In genomic region chr2:149733936-149734685, GRCh38 we compare ENCODE assay signal across 14 cellular contexts.
A peak's percentile ranks its signal among the peaks of the same experiment; 100 is the strongest.
DNase-seq lines count a peak whose midpoint lies in the region; ATAC-seq, FAIRE-seq and TF ChIP-seq lines count a peak whose summit lies in the region.
"Had no signal": no experiment of that assay in that cellular context is flagged by ENCODE, and none has a peak within 500 bp of the region (broad histone marks: within the 10 kb centered on the region; RNA-seq: fewer than 3 reads in every experiment).

No MANE protein-coding gene starts in this region.

- ATAC-seq in Right ventricle myocardium superior (ENCODE audit: poor library complexity) (no peak), aorta (ENCODE audit: low FRiP score) (no peak), GM21737 (IDR thresholded peaks at IDR 0.05; ENCODE audit: unreplicated experiment) (no peak), GM21381 (IDR thresholded peaks at IDR 0.05; ENCODE audit: unreplicated experiment) (no peak)
- ATAC-seq: natural killer cell had no signal

- H3K4me1 ChIP-seq in cardiac muscle cell (ENCODE audit: low read depth) (peaks cover 11% of the 10 kb centered on the region), astrocyte (ENCODE audit: insufficient read depth, low read length) (peaks cover 24% of the 10 kb centered on the region), aorta (ENCODE audit: control insufficient read depth in 1 of 2, insufficient read depth in 2 of 2, low read length in 2 of 2) (peaks cover 0 to 4% of the 10 kb centered on the region in 2 donors)

- no peaks in the 10 kb centered on the region for H3K79me2 ChIP-seq in astrocyte (ENCODE audit: insufficient read depth, low read length)

- no peaks in the 10 kb centered on the region for H3K36me3 Mint-ChIP-seq in astrocyte (ENCODE audit: low read depth, unreplicated experiment)
- H3K36me3 Mint-ChIP-seq: natural killer cell had no signal

- H3K9ac ChIP-seq in astrocyte (ENCODE audit: low read length), result no peak overlapping the region

- H3K27me3 Mint-ChIP-seq in astrocyte (ENCODE audit: low read depth, unreplicated experiment), result no peaks in the 10 kb centered on the region

- H3K27ac ChIP-seq in cardiac muscle cell (peak overlapping the region; percentile 27), astrocyte (ENCODE audit: low read depth, low read length) (peak overlapping the region; percentile 44), aorta (ENCODE audit: low read depth in 1 of 2, low read length in 2 of 2) (no peak overlapping the region)

- peaks cover 30% of the 10 kb centered on the region for H3K4me1 Mint-ChIP-seq in astrocyte (ENCODE audit: low read depth, unreplicated experiment)
- H3K4me1 Mint-ChIP-seq: natural killer cell had no signal

- no peak overlapping the region for H3K4me3 ChIP-seq in cardiac muscle cell
- no peak overlapping the region for H3K4me3 ChIP-seq in astrocyte (ENCODE audit: insufficient read depth, low read depth, low read length)
- no peak overlapping the region for H3K4me3 ChIP-seq in aorta (ENCODE audit: low read length in 2 of 2)

- H3K36me3 ChIP-seq in cardiac muscle cell, result no peaks in the 10 kb centered on the region
- H3K36me3 ChIP-seq in astrocyte (ENCODE audit: insufficient read depth, low read length), result no peaks in the 10 kb centered on the region
- H3K36me3 ChIP-seq in aorta (ENCODE audit: control insufficient read depth in 1 of 2, insufficient read depth in 2 of 2, low read length in 1 of 2), result no peaks in the 10 kb centered on the region

- H4K20me1 ChIP-seq in astrocyte (ENCODE audit: insufficient read depth, low read length), result no peaks in the 10 kb centered on the region

- TF ChIP-seq CTCF in cardiac muscle cell (IDR thresholded peaks at IDR 0.05; ENCODE audit: low read depth, low read length) (no peak), astrocyte (IDR thresholded peaks at IDR 0.05; ENCODE audit: insufficient read depth, low read depth, low read length) (no peak)

- H3K27ac Mint-ChIP-seq in astrocyte (ENCODE audit: unreplicated experiment), result peak overlapping the region; percentile 90
- H3K27ac Mint-ChIP-seq: natural killer cell had no signal

- H2AFZ ChIP-seq in astrocyte (ENCODE audit: low read depth, low read length), result no peak overlapping the region

- peaks cover 6% of the 10 kb centered on the region for H3K9me3 Mint-ChIP-seq in astrocyte (ENCODE audit: unreplicated experiment)

- no peak overlapping the region for H3K4me3 Mint-ChIP-seq in astrocyte (ENCODE audit: unreplicated experiment)
- H3K4me3 Mint-ChIP-seq: natural killer cell had no signal

- H3K27me3 ChIP-seq in cardiac muscle cell (no peaks in the 10 kb centered on the region), astrocyte (ENCODE audit: insufficient read depth, low read length) (no peaks in the 10 kb centered on the region), aorta (ENCODE audit: control insufficient read depth in 1 of 2, insufficient read depth in 2 of 2, low read length in 1 of 2) (no peaks in the 10 kb centered on the region)

- 33 to 51% methylated on average over 3 of the region's 3 CpGs for WGBS in aorta, 2 donors

- peak; percentile 56 to 84 for DNase-seq in cardiac muscle cell (ENCODE audit: low read depth in 1 of 2, low spot score in 1 of 2)
- DNase-seq in Right ventricle myocardium superior, result no peak
- peak; percentile 84 for DNase-seq in astrocyte (ENCODE audit: low read depth)
- peak; percentile 76 for DNase-seq in iris pigment epithelial cell (ENCODE audit: low read depth)
- no peak for DNase-seq in aorta
- no peak for DNase-seq in NOMO-1 (lab: John Stamatoyannopoulos, UW; ENCODE audit: unreplicated experiment in 2 of 2)
- DNase-seq: cerebellar nuclear complex; hypothalamus; natural killer cell; NCI-H1694; stimulated activated CD4-positive, alpha-beta T cell treated with anti-CD3 and anti-CD28 coated beads, Interleukin-2, amount 100 ng/mL, for 24 hours had no signal

- H3K4me2 ChIP-seq in astrocyte (ENCODE audit: low read length), result peak overlapping the region; percentile 33

- no peaks in the 10 kb centered on the region for H3K9me3 ChIP-seq in cardiac muscle cell (ENCODE audit: low read depth)
- peaks cover 3% of the 10 kb centered on the region for H3K9me3 ChIP-seq in astrocyte (ENCODE audit: insufficient read depth, low read depth, low read length)
- no peaks in the 10 kb centered on the region for H3K9me3 ChIP-seq in aorta (ENCODE audit: control insufficient read depth, low read length)

- peak; percentile 50 for FAIRE-seq in astrocyte (lab: Jason Lieb, UNC)
- FAIRE-seq: A204.1 had no signal

- intact Hi-C loops in Right ventricle myocardium superior (cut with DNase I), result no loop called here
- intact Hi-C loops in aorta (cut with DNase I), result no loop called here

Comparison
In these comparisons a context has a peak if more than half of its experiments do, and no peak if none do; other contexts are left out.
1. DNase-seq: peak in cardiac muscle cell (2 of 2), astrocyte (single experiment) and iris pigment epithelial cell (single experiment); none in Right ventricle myocardium superior (single experiment), aorta (0 of 2) and NOMO-1 (0 of 2).
2. H3K27ac ChIP-seq: peak in cardiac muscle cell (single experiment) and astrocyte (single experiment); none in aorta (0 of 2).